In the genomic region with DNA sequence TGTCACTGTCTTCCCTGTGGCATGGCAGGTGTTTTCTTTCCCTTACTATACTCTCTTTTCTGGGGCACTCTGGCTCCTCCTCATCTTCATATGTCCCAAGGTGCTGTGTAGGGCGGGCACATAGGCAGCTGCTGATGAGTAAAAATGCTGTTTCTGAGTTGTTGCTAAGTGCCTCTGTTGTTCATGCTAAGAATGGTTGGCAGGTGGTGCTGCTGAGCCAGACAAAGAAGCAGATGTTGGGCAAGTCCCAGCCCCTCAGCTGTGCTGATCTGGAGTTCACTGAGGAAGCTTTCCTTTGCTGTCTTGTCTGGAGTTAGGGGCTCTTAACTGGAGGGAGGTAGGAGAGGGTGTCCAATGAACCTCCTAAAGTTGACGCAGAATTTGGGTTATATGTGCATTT, we compare ENCODE assay signal across 8 cellular contexts. TPM values are rescaled to one million over a fixed set of nuclear protein-coding genes. Genes with fewer than 3 reads are reported as not detected.
DNase-seq lines count a peak whose midpoint lies in the region; ATAC-seq lines count a peak whose summit lies in the region.

No MANE protein-coding gene starts in this region.

- peaks cover 12% of the 10 kb centered on the region for H3K36me3 ChIP-seq in thymus (ENCODE audit: control insufficient read depth, insufficient read depth)

- peaks cover 59% of the 10 kb centered on the region for H3K36me3 Mint-ChIP-seq in activated CD4-positive, alpha-beta T cell treated with anti-CD3 and anti-CD28 coated beads for 36 hours (ENCODE audit: low read depth)
- H3K36me3 Mint-ChIP-seq in naive thymus-derived CD8-positive, alpha-beta T cell, result peaks cover 0 to 16% (median 0%) of the 10 kb centered on the region in 3 donors

- H3K4me3 ChIP-seq in thymus (ENCODE audit: low read length), result no peak overlapping the region

- H3K27me3 ChIP-seq in thymus (ENCODE audit: control insufficient read depth, insufficient read depth), result no peaks in the 10 kb centered on the region

- POLR2A ChIA-PET in activated CD4-positive, alpha-beta T cell treated with anti-CD3 and anti-CD28 coated beads for 36 hours (lab: Charles Lee), result interaction anchor here (0.6 to 1.9 kb wide), 8 partner anchors 15 to 592 kb away, joined by 3 to 5 read pairs (median 3); no protein-coding TSS in a partner anchor
- POLR2A ChIA-PET in naive thymus-derived CD8-positive, alpha-beta T cell (lab: Charles Lee), result interaction anchor here (0.6 to 3.9 kb wide), 24 partner anchors 11 to 589 kb away, joined by 3 to 30 read pairs (median 6); a partner anchor contains a TSS

- CTCF ChIA-PET in activated CD4-positive, alpha-beta T cell treated with anti-CD3 and anti-CD28 coated beads for 36 hours (lab: Charles Lee), result interaction anchor here (0.6 to 5.7 kb wide), 57 partner anchors 9 to 596 kb away, joined by 3 to 47 read pairs (median 4); a partner anchor contains a TSS

- H3K4me3 Mint-ChIP-seq in activated CD4-positive, alpha-beta T cell treated with anti-CD3 and anti-CD28 coated beads for 36 hours, result peak overlapping the region; percentile 38
- peak overlapping the region; percentile 38 to 92 (median 80) for H3K4me3 Mint-ChIP-seq in naive thymus-derived CD8-positive, alpha-beta T cell

- H3K27ac Mint-ChIP-seq in activated CD4-positive, alpha-beta T cell treated with anti-CD3 and anti-CD28 coated beads for 36 hours, result peak overlapping the region; percentile 97
- H3K27ac Mint-ChIP-seq in naive thymus-derived CD8-positive, alpha-beta T cell, result peak overlapping the region; percentile 93 to 99 (median 96)

- H3K27ac ChIP-seq in thymus (ENCODE audit: low read depth), result peak overlapping the region; percentile 85

- peaks cover 54% of the 10 kb centered on the region for H3K4me1 ChIP-seq in thymus (ENCODE audit: control insufficient read depth, insufficient read depth, low read length)

- no peaks in the 10 kb centered on the region for H3K27me3 Mint-ChIP-seq in activated CD4-positive, alpha-beta T cell treated with anti-CD3 and anti-CD28 coated beads for 36 hours
- no peaks in the 10 kb centered on the region for H3K27me3 Mint-ChIP-seq in naive thymus-derived CD8-positive, alpha-beta T cell

- peak; percentile 4 for DNase-seq in NCI-H2171 treated with DMSO at 0.1 percent for 48 hours (lab: John Stamatoyannopoulos, UW)
- no peak for DNase-seq in NCI-H2171 (lab: John Stamatoyannopoulos, UW)
- DNase-seq in NCI-H146 (lab: John Stamatoyannopoulos, UW), result peak; percentile 31
- peak; percentile 87 for DNase-seq in activated CD4-positive, alpha-beta T cell treated with anti-CD3 and anti-CD28 coated beads for 36 hours
- DNase-seq in ecto neural progenitor cell (ENCODE audit: low spot score), result peak; percentile 72
- DNase-seq in naive thymus-derived CD8-positive, alpha-beta T cell, result peak; percentile 48 to 89 (median 76)

- H3K4me1 Mint-ChIP-seq in activated CD4-positive, alpha-beta T cell treated with anti-CD3 and anti-CD28 coated beads for 36 hours, result peaks cover 65% of the 10 kb centered on the region
- H3K4me1 Mint-ChIP-seq in naive thymus-derived CD8-positive, alpha-beta T cell, result peaks cover 30 to 69% (median 61%) of the 10 kb centered on the region in 4 donors

- H3K9me3 Mint-ChIP-seq in activated CD4-positive, alpha-beta T cell treated with anti-CD3 and anti-CD28 coated beads for 36 hours (ENCODE audit: low read depth), result peaks cover 4% of the 10 kb centered on the region
- H3K9me3 Mint-ChIP-seq in naive thymus-derived CD8-positive, alpha-beta T cell, result peaks cover 0 to 3% (median 0%) of the 10 kb centered on the region in 9 donors

- WGBS in thymus, result 43% methylated on average over 2 of the region's 2 CpGs

- H3K9me3 ChIP-seq in thymus (ENCODE audit: control insufficient read depth), result no peaks in the 10 kb centered on the region

- intact Hi-C loops in activated CD4-positive, alpha-beta T cell treated with anti-CD3 and anti-CD28 coated beads for 36 hours (cut with DNase I, micrococcal nuclease), result loop anchor here (1.0 to 5.0 kb wide), 13 partner anchors 14 to 590 kb away; a partner anchor contains a TSS

- ATAC-seq in HG02610 (IDR thresholded peaks at IDR 0.05; ENCODE audit: unreplicated experiment), result peak; percentile 98
- peak; percentile 85 for ATAC-seq in activated CD4-positive, alpha-beta T cell treated with anti-CD3 and anti-CD28 coated beads for 36 hours
- ATAC-seq in naive thymus-derived CD8-positive, alpha-beta T cell, result peak; percentile 79 to 89

RNA-seq across cellular contexts. Expression of a gene that starts 40.6 kb away (rescaled TPM):
- 10 to 100 TPM; 58.4 to 60.8 TPM for total RNA-seq in activated CD4-positive, alpha-beta T cell treated with anti-CD3 and anti-CD28 coated beads for 36 hours
- total RNA-seq in naive thymus-derived CD8-positive, alpha-beta T cell, result 10 to 100 TPM; 22.5 to 23.1 TPM
- polyA plus RNA-seq in naive thymus-derived CD8-positive, alpha-beta T cell, result 10 to 100 TPM; 36.0 to 42.2 (median 37.7) TPM
- polyA plus RNA-seq in thymus, result 41.2 TPM
